16 cellular contexts compared by ENCODE assay signal in genomic region chr9:121484659-121485446, GRCh38. TPM values are rescaled to one million over a fixed set of nuclear protein-coding genes. Genes with fewer than 3 reads are reported as not detected.
DNase-seq lines count a peak whose midpoint lies in the region; ATAC-seq and TF ChIP-seq lines count a peak whose summit lies in the region.
"Had no signal": no experiment of that assay in that cellular context is flagged by ENCODE, and none has a peak within 500 bp of the region (broad histone marks: within the 10 kb centered on the region; RNA-seq: fewer than 3 reads in every experiment).

No MANE protein-coding gene starts in this region.

- H3K4me3 ChIP-seq in gastroesophageal sphincter: no peak overlapping the region
- no peak overlapping the region for H3K4me3 ChIP-seq in mucosa of rectum (ENCODE audit: low read length in 2 of 2)
- peak overlapping the region; percentile 9 to 35 for H3K4me3 ChIP-seq in stomach smooth muscle (ENCODE audit: low read length in 2 of 2)

- no peak for TF ChIP-seq POLR2A in gastroesophageal sphincter (IDR thresholded peaks at IDR 0.05)

- no peaks in the 10 kb centered on the region for H3K36me3 Mint-ChIP-seq in IgD-negative memory B cell

- H3K27me3 Mint-ChIP-seq in IgD-negative memory B cell: peaks cover 3% of the 10 kb centered on the region
- H3K27me3 Mint-ChIP-seq: activated CD4-positive, alpha-beta T cell treated with anti-CD3 and anti-CD28 coated beads for 36 hours had no signal

- peak overlapping the region in 2 of 3 donors; percentile 46 to 69 for H3K27ac Mint-ChIP-seq in IgD-negative memory B cell
- H3K27ac Mint-ChIP-seq: activated CD4-positive, alpha-beta T cell treated with anti-CD3 and anti-CD28 coated beads for 36 hours had no signal

- WGBS in gastroesophageal sphincter (ENCODE audit: low coverage in 1 of 2), 2 donors: 26 to 46% methylated on average over 7 to 8 of the region's 11 CpGs

- no peaks in the 10 kb centered on the region for H3K27me3 ChIP-seq in gastroesophageal sphincter
- H3K27me3 ChIP-seq in mucosa of rectum (ENCODE audit: control insufficient read depth in 2 of 2, insufficient read depth in 2 of 2, low read length in 2 of 2): no peaks in the 10 kb centered on the region
- no peaks in the 10 kb centered on the region for H3K27me3 ChIP-seq in stomach smooth muscle (ENCODE audit: control insufficient read depth in 1 of 2, insufficient read depth in 2 of 2, low read length in 2 of 2)
- peaks cover 26% of the 10 kb centered on the region for H3K27me3 ChIP-seq in foreskin keratinocyte

- H3K36me3 ChIP-seq in gastroesophageal sphincter (no peaks in the 10 kb centered on the region), mucosa of rectum (ENCODE audit: control insufficient read depth in 2 of 2, insufficient read depth in 2 of 2, low read length in 2 of 2) (no peaks in the 10 kb centered on the region), stomach smooth muscle (ENCODE audit: control insufficient read depth in 2 of 2, insufficient read depth in 2 of 2, low read length in 2 of 2) (no peaks in the 10 kb centered on the region)

- TF ChIP-seq EP300 in gastroesophageal sphincter (IDR thresholded peaks at IDR 0.05): no peak

- no peaks in the 10 kb centered on the region for H3K9me3 Mint-ChIP-seq in IgD-negative memory B cell

- H3K9me3 ChIP-seq in gastroesophageal sphincter (no peaks in the 10 kb centered on the region), mucosa of rectum (ENCODE audit: control insufficient read depth in 2 of 2, low read length in 2 of 2) (no peaks in the 10 kb centered on the region), stomach smooth muscle (ENCODE audit: control insufficient read depth in 2 of 2, low read length in 2 of 2) (no peaks in the 10 kb centered on the region)

- ATAC-seq in gastroesophageal sphincter (peak; percentile 16), GM19463 (IDR thresholded peaks at IDR 0.05; ENCODE audit: unreplicated experiment) (no peak), foreskin keratinocyte (no peak)
- ATAC-seq: activated CD4-positive, alpha-beta T cell treated with anti-CD3 and anti-CD28 coated beads for 36 hours had no signal

- H3K4me1 Mint-ChIP-seq in IgD-negative memory B cell: peaks cover 14 to 20% (median 19%) of the 10 kb centered on the region in 3 donors
- H3K4me1 Mint-ChIP-seq: activated CD4-positive, alpha-beta T cell treated with anti-CD3 and anti-CD28 coated beads for 36 hours had no signal

- TF ChIP-seq CTCF in gastroesophageal sphincter (IDR thresholded peaks at IDR 0.05): no peak
- no peak for TF ChIP-seq CTCF in foreskin keratinocyte (conservative IDR thresholded peaks at IDR 0.05)

- H3K9ac ChIP-seq in mucosa of rectum (ENCODE audit: low read depth in 1 of 2, low read length in 2 of 2) (no peak overlapping the region), stomach smooth muscle (ENCODE audit: low read length in 2 of 2) (peak overlapping the region in 1 of 2 donors; percentile 17)
- H3K9ac ChIP-seq: parathyroid adenoma had no signal

- no peak for DNase-seq in NAMALWA (ENCODE audit: low spot score)
- no peak for DNase-seq in foreskin keratinocyte
- no peak for DNase-seq in D341Med (ENCODE audit: low spot score)
- DNase-seq: activated CD4-positive, alpha-beta T cell treated with anti-CD3 and anti-CD28 coated beads for 36 hours; activated T-cell treated with anti-CD3 and anti-CD28 coated beads for 4 hours; dermis blood vessel endothelial cell; NCI-H2107; NCI-H82; T-helper 2 cell had no signal

- H3K4me1 ChIP-seq in gastroesophageal sphincter (peaks cover 0 to 52% (median 0%) of the 10 kb centered on the region in 3 donors), mucosa of rectum (ENCODE audit: control insufficient read depth in 2 of 2, insufficient read depth in 2 of 2, low read length in 2 of 2) (peaks cover 0 to 3% of the 10 kb centered on the region in 2 donors), stomach smooth muscle (ENCODE audit: control insufficient read depth, insufficient read depth, low read length) (peaks cover 37% of the 10 kb centered on the region), foreskin keratinocyte (no peaks in the 10 kb centered on the region)
- H3K4me1 ChIP-seq: parathyroid adenoma had no signal

- H3K27ac ChIP-seq in gastroesophageal sphincter (peak overlapping the region; percentile 62 to 77 (median 75)), mucosa of rectum (ENCODE audit: low read depth in 2 of 2, low read length in 2 of 2) (peak overlapping the region; percentile 26 to 57), stomach smooth muscle (ENCODE audit: low read length) (peak overlapping the region; percentile 74), foreskin keratinocyte (no peak overlapping the region)
- H3K27ac ChIP-seq: parathyroid adenoma had no signal

- H3K4me3 Mint-ChIP-seq in IgD-negative memory B cell: peak overlapping the region in 1 of 4 donors; percentile 11
- H3K4me3 Mint-ChIP-seq: activated CD4-positive, alpha-beta T cell treated with anti-CD3 and anti-CD28 coated beads for 36 hours had no signal

RNA-seq across cellular contexts. Expression of gene GGTA1, which starts 14.8 kb away (rescaled TPM):
- polyA plus RNA-seq in IgD-negative memory B cell (not detected), foreskin keratinocyte (not detected in 2 replicates)
- total RNA-seq in gastroesophageal sphincter (10 to 100 TPM in 1 of 4 donors, 1 to 10 TPM in 3; 5.1 to 22.2 (median 7.2) TPM), foreskin keratinocyte (not detected in 2 replicates)
- total RNA-seq: activated CD4-positive, alpha-beta T cell treated with anti-CD3 and anti-CD28 coated beads for 36 hours; HT1080 had no signal

Comparison
In these comparisons a context has a peak if more than half of its experiments do, and no peak if none do; other contexts are left out.
1. H3K4me3 ChIP-seq: peak in stomach smooth muscle (2 of 2); none in gastroesophageal sphincter (0 of 2) and mucosa of rectum (0 of 2).